In the genomic region with DNA sequence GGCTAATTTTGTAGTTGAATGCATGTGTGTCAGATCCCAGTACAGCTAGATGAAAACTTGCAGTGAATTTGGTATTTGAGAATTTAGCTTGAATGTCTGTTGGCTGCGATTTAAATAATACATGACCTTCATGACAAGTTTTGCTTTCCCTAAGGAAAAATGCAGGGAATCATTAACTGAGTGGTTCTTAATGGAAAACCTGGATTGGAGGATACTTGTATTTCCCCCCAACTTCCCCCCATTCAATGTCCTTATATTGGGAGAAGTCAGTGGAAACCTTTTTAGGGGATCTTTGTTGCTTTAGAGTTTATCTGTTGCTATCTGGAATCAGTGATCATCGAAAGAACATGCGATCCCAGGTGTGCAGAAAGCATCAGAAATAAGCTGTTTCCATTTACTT, we compare ENCODE assay signal across 9 cellular contexts. TPM values are rescaled to one million over a fixed set of nuclear protein-coding genes. Genes with fewer than 3 reads are reported as not detected.
DNase-seq lines count a peak whose midpoint lies in the region; ATAC-seq, FAIRE-seq and TF ChIP-seq lines count a peak whose summit lies in the region.
"Not testable (repeated sequence)": the region's sequence is repeated elsewhere in the genome, so short reads cannot be mapped to it uniquely, and the experiment has no call there.
"Had no signal": no experiment of that assay in that cellular context is flagged by ENCODE, and none has a peak within 500 bp of the region (broad histone marks: within the 10 kb centered on the region; RNA-seq: fewer than 3 reads in every experiment).

No MANE protein-coding gene starts in this region.

- H3K23ac ChIP-seq in mesenchymal stem cell (ENCODE audit: low read length in 2 of 2) = not testable (repeated sequence)

- ATAC-seq in WTC11 = not testable (repeated sequence)

- H3K4me1 Mint-ChIP-seq in WTC11 = peaks cover 17% of the 10 kb centered on the region
- H3K4me1 Mint-ChIP-seq in activated T-helper 2 cell treated with anti-CD3 and anti-CD28 coated beads, Interferon-gamma antibody, Interleukin-2, Interleukin-4, amounts not matched to agents 10 μg/mL and 5 μg/mL and 100 μg/mL, durations not matched to agents 14 hours and 24 hours and 36 hours (ENCODE audit: low read depth) = peaks cover 13% of the 10 kb centered on the region

- not testable (repeated sequence) for H2BK12ac ChIP-seq in mesenchymal stem cell (ENCODE audit: low read length in 2 of 2)

- H3K9ac ChIP-seq in fibroblast of lung (ENCODE audit: insufficient read depth, low read length) = not testable (repeated sequence)
- peak overlapping the region; percentile 54 for H3K9ac ChIP-seq in mesenchymal stem cell (ENCODE audit: low read length)

- H3K27ac ChIP-seq in ACC112 (ENCODE audit: low read depth, low read length) = peak overlapping the region; percentile 18
- peak overlapping the region; percentile 29 to 49 for H3K27ac ChIP-seq in breast epithelium
- H3K27ac ChIP-seq in fibroblast of lung (ENCODE audit: insufficient read depth, low read length) = not testable (repeated sequence)
- peak overlapping the region; percentile 40 for H3K27ac ChIP-seq in mesenchymal stem cell (ENCODE audit: low read length, poor library complexity, severe bottlenecking)

- H3K27ac Mint-ChIP-seq in WTC11 = not testable (repeated sequence)
- peak overlapping the region; percentile 24 for H3K27ac Mint-ChIP-seq in activated T-helper 2 cell treated with anti-CD3 and anti-CD28 coated beads, Interferon-gamma antibody, Interleukin-2, Interleukin-4, amounts not matched to agents 10 μg/mL and 5 μg/mL and 100 μg/mL, durations not matched to agents 14 hours and 24 hours and 36 hours

- not testable (repeated sequence) for H4K91ac ChIP-seq in mesenchymal stem cell (ENCODE audit: low read length)

- H3K36me3 Mint-ChIP-seq in WTC11; activated T-helper 2 cell treated with anti-CD3 and anti-CD28 coated beads, Interferon-gamma antibody, Interleukin-2, Interleukin-4, amounts not matched to agents 10 μg/mL and 5 μg/mL and 100 μg/mL, durations not matched to agents 14 hours and 24 hours and 36 hours (ENCODE audit: low read depth): not testable (repeated sequence)

- TF ChIP-seq CTCF in WTC11 (IDR thresholded peaks at IDR 0.05); breast epithelium (IDR thresholded peaks at IDR 0.05); fibroblast of lung (conservative IDR thresholded peaks at IDR 0.05 in 1 of 2, IDR thresholded peaks at IDR 0.05 in 1 of 2; ENCODE audit: low read depth in 1 of 2, low read length in 2 of 2): not testable (repeated sequence)

- POLR2A ChIA-PET in WTC11 (lab: Charles Lee) = not testable (repeated sequence)

- intact Hi-C loops in activated T-helper 2 cell treated with anti-CD3 and anti-CD28 coated beads, Interferon-gamma antibody, Interleukin-2, Interleukin-4, amounts not matched to agents 10 μg/mL and 5 μg/mL and 100 μg/mL, durations not matched to agents 14 hours and 24 hours and 36 hours (cut with micrococcal nuclease); breast epithelium (cut with DNase I; ENCODE audit: low total_unique reads): not testable (repeated sequence)

- peaks cover 10% of the 10 kb centered on the region for H3K4me1 ChIP-seq in ACC112 (ENCODE audit: control insufficient read depth, insufficient read depth, low read length, unreplicated experiment)
- H3K4me1 ChIP-seq in breast epithelium; fibroblast of lung (ENCODE audit: control insufficient read depth, extremely low read depth, insufficient read depth, low read length); mesenchymal stem cell (ENCODE audit: control insufficient read depth, insufficient read depth, low read depth, low read length): not testable (repeated sequence)

- H2AK5ac ChIP-seq in mesenchymal stem cell (ENCODE audit: low read length, severe bottlenecking) = not testable (repeated sequence)

- H3K79me1 ChIP-seq in mesenchymal stem cell (replicated peaks; ENCODE audit: low read length, poor library complexity, severe bottlenecking) = not testable (repeated sequence)

- not testable (repeated sequence) for DNase-seq in H54 (ENCODE audit: insufficient read length, low spot score); WTC11 (ENCODE audit: low spot score); activated T-helper 2 cell treated with anti-CD3 and anti-CD28 coated beads, Interferon-gamma antibody, Interleukin-2, Interleukin-4, amounts not matched to agents 10 μg/mL and 5 μg/mL and 100 μg/mL, durations not matched to agents 14 hours and 24 hours and 36 hours (ENCODE audit: low spot score); breast epithelium (ENCODE audit: low spot score in 2 of 2)
- peak; percentile 3 to 17 for DNase-seq in fibroblast of lung (ENCODE audit: low read depth in 2 of 2)
- DNase-seq in mesenchymal stem cell = peak; percentile 31
- peak; percentile 26 for DNase-seq in renal cortical epithelial cell (ENCODE audit: low read depth)

- H3K79me2 ChIP-seq in ACC112 (ENCODE audit: control insufficient read depth, insufficient read depth, low read length, unreplicated experiment) = not testable (repeated sequence)
- H3K79me2 ChIP-seq in fibroblast of lung (ENCODE audit: control insufficient read depth, insufficient read depth, low read length) = peaks cover 20% of the 10 kb centered on the region

- not testable (repeated sequence) for H2BK120ac ChIP-seq in mesenchymal stem cell (ENCODE audit: low read depth, low read length)

- FAIRE-seq in H54 (lab: Jason Lieb, UNC) = peak; percentile 72

- CTCF ChIA-PET in WTC11 (lab: Charles Lee) = not testable (repeated sequence)

- peak overlapping the region; percentile 22 for H3K4me3 ChIP-seq in ACC112 (ENCODE audit: low read depth, low read length)
- H3K4me3 ChIP-seq in breast epithelium = peak overlapping the region in 1 of 3 donors; percentile 5
- peak overlapping the region in 3 of 4 experiments; percentile 7 to 77 (median 50) for H3K4me3 ChIP-seq in fibroblast of lung (replicated peaks in 1 of 4; ENCODE audit: control extremely low read depth in 1 of 4, insufficient read depth in 1 of 4, low read depth in 3 of 4, low read length in 4 of 4)
- peak overlapping the region in 1 of 2 experiments; percentile 65 for H3K4me3 ChIP-seq in mesenchymal stem cell (ENCODE audit: insufficient read depth in 1 of 2, low read depth in 1 of 2, low read length in 2 of 2)

- not testable (repeated sequence) for TF ChIP-seq POLR2A in H54 (IDR thresholded peaks at IDR 0.05; ENCODE audit: low read depth, low read length); breast epithelium (IDR thresholded peaks at IDR 0.05)

- not testable (repeated sequence) for H2BK5ac ChIP-seq in mesenchymal stem cell (ENCODE audit: low read depth, low read length, poor library complexity, severe bottlenecking)

- not testable (repeated sequence) for H2BK15ac ChIP-seq in mesenchymal stem cell (ENCODE audit: low read depth, poor library complexity, severe bottlenecking)

- H4K20me1 ChIP-seq in fibroblast of lung (ENCODE audit: control insufficient read depth, extremely low read depth, insufficient read depth, low read length) = not testable (repeated sequence)

- peak overlapping the region; percentile 72 for H3K4me2 ChIP-seq in fibroblast of lung (ENCODE audit: extremely low read depth, insufficient read depth, low read length)
- not testable (repeated sequence) for H3K4me2 ChIP-seq in mesenchymal stem cell (ENCODE audit: low read length, poor library complexity, severe bottlenecking)

- H3K9me3 Mint-ChIP-seq in WTC11; activated T-helper 2 cell treated with anti-CD3 and anti-CD28 coated beads, Interferon-gamma antibody, Interleukin-2, Interleukin-4, amounts not matched to agents 10 μg/mL and 5 μg/mL and 100 μg/mL, durations not matched to agents 14 hours and 24 hours and 36 hours: not testable (repeated sequence)

- H3K9me3 ChIP-seq in breast epithelium; fibroblast of lung (ENCODE audit: control insufficient read depth, insufficient read depth, low read depth, low read length); mesenchymal stem cell (ENCODE audit: control insufficient read depth, low read length): not testable (repeated sequence)

- not testable (repeated sequence) for H3K4ac ChIP-seq in mesenchymal stem cell (ENCODE audit: low read depth in 1 of 2, low read length in 2 of 2)

- not testable (repeated sequence) for H4K8ac ChIP-seq in mesenchymal stem cell (ENCODE audit: low read length)

- not testable (repeated sequence) for H3K14ac ChIP-seq in mesenchymal stem cell (ENCODE audit: low read length in 2 of 2)

- H3K18ac ChIP-seq in mesenchymal stem cell (ENCODE audit: low read depth in 1 of 2, low read length in 2 of 2) = not testable (repeated sequence)

- peak overlapping the region; percentile 50 for H3K4me3 Mint-ChIP-seq in WTC11
- peak overlapping the region; percentile 64 for H3K4me3 Mint-ChIP-seq in activated T-helper 2 cell treated with anti-CD3 and anti-CD28 coated beads, Interferon-gamma antibody, Interleukin-2, Interleukin-4, amounts not matched to agents 10 μg/mL and 5 μg/mL and 100 μg/mL, durations not matched to agents 14 hours and 24 hours and 36 hours (ENCODE audit: low read depth)

- 67% methylated on average over 1 of the region's 3 CpGs for WGBS in mesenchymal stem cell

- not testable (repeated sequence) for H3K36me3 ChIP-seq in ACC112 (ENCODE audit: insufficient read depth, low read length); breast epithelium; fibroblast of lung (ENCODE audit: control insufficient read depth, insufficient read depth, low read length); mesenchymal stem cell (ENCODE audit: control insufficient read depth in 1 of 2, insufficient read depth in 2 of 2, low read depth in 1 of 2, low read length in 2 of 2)

- not testable (repeated sequence) for H3K27me3 ChIP-seq in ACC112 (ENCODE audit: insufficient read depth, low read length); breast epithelium; fibroblast of lung (ENCODE audit: control insufficient read depth, insufficient read depth, low read length); mesenchymal stem cell (ENCODE audit: control insufficient read depth in 1 of 2, insufficient read depth in 1 of 2, low read length in 2 of 2)

- H2AFZ ChIP-seq in ACC112 (ENCODE audit: low read length, unreplicated experiment); fibroblast of lung (ENCODE audit: low read length); mesenchymal stem cell (ENCODE audit: low read depth, low read length): not testable (repeated sequence)

- H3K27me3 Mint-ChIP-seq in WTC11 (ENCODE audit: low read depth) = peaks cover 46% of the 10 kb centered on the region
- peaks cover 26% of the 10 kb centered on the region for H3K27me3 Mint-ChIP-seq in activated T-helper 2 cell treated with anti-CD3 and anti-CD28 coated beads, Interferon-gamma antibody, Interleukin-2, Interleukin-4, amounts not matched to agents 10 μg/mL and 5 μg/mL and 100 μg/mL, durations not matched to agents 14 hours and 24 hours and 36 hours (ENCODE audit: low read depth)

RNA-seq across cellular contexts. Expression of a gene that starts 39.2 kb away (rescaled TPM):
- total RNA-seq in WTC11 (2021) (10.3 to 12.3 TPM (median 10.4 TPM) in 3 replicates), breast epithelium (10 to 100 TPM; 29.2 to 50.2 (median 33.1) TPM), fibroblast of lung (11.3 and 13.4 TPM in 2 replicates), renal cortical epithelial cell (6.4 and 11.9 TPM in 2 replicates)
- 9.2 and 10.5 TPM in 2 replicates for total RNA-seq in activated T-helper 2 cell treated with anti-CD3 and anti-CD28 coated beads, Interferon-gamma antibody, Interleukin-2, Interleukin-4, amounts not matched to agents 10 μg/mL and 5 μg/mL and 100 μg/mL, durations not matched to agents 14 hours and 24 hours and 36 hours
- polyA plus RNA-seq in fibroblast of lung = 12.8 and 15.2 TPM in 2 replicates
- 11.4 and 11.8 TPM in 2 replicates for polyA plus RNA-seq in fibroblast of lung (2012)
- 7.0 TPM in 2 replicates for polyA minus RNA-seq in fibroblast of lung (ENCODE audit: low replicate concordance)
- 7.8 TPM for polyA plus RNA-seq in mesenchymal stem cell (2013, experiment 1 of 2)
- 7.4 TPM for polyA plus RNA-seq in mesenchymal stem cell (2013, experiment 2 of 2)
- polyA plus RNA-seq: SK-N-SH had no signal
